1 cellular context compared by ENCODE assay signal in the genomic region with DNA sequence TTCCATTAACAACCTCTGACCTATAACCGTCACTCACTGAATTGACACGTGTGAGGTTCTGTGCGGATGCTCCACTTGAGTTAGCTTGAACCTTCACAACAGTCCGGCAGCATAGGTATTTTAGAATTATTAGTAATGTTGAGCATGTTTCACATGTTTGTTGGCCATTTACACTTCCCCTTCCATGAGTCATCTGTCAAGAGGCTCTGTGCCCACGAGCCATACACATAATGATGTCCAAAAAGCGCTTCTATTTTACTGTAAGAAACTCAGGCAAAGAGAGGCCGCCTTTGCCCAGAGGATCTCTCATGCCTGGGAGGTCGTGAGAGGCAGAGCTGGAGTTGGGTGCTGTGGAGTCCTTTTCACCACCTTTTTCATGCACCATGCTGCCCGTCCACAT.
TF ChIP-seq lines count a peak whose summit lies in the region.

No MANE protein-coding gene starts in this region.

TF ChIP-seq in HCT116, 20 proteins besides CTCF, POLR2A, EP300 and RAD21 (continued from another document):
- TF ChIP-seq, protein P1, sequence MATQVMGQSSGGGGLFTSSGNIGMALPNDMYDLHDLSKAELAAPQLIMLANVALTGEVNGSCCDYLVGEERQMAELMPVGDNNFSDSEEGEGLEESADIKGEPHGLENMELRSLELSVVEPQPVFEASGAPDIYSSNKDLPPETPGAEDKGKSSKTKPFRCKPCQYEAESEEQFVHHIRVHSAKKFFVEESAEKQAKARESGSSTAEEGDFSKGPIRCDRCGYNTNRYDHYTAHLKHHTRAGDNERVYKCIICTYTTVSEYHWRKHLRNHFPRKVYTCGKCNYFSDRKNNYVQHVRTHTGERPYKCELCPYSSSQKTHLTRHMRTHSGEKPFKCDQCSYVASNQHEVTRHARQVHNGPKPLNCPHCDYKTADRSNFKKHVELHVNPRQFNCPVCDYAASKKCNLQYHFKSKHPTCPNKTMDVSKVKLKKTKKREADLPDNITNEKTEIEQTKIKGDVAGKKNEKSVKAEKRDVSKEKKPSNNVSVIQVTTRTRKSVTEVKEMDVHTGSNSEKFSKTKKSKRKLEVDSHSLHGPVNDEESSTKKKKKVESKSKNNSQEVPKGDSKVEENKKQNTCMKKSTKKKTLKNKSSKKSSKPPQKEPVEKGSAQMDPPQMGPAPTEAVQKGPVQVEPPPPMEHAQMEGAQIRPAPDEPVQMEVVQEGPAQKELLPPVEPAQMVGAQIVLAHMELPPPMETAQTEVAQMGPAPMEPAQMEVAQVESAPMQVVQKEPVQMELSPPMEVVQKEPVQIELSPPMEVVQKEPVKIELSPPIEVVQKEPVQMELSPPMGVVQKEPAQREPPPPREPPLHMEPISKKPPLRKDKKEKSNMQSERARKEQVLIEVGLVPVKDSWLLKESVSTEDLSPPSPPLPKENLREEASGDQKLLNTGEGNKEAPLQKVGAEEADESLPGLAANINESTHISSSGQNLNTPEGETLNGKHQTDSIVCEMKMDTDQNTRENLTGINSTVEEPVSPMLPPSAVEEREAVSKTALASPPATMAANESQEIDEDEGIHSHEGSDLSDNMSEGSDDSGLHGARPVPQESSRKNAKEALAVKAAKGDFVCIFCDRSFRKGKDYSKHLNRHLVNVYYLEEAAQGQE (IDR thresholded peaks at IDR 0.05; ENCODE audit: low read depth): no peak
- TF ChIP-seq JUND (IDR thresholded peaks at IDR 0.05) (peak; percentile 8; the same call in 1 of the 2 replicates), ZFX (IDR thresholded peaks at IDR 0.05) (no peak), EZH2phosphoT487 (IDR thresholded peaks at IDR 0.05; ENCODE audit: borderline replicate concordance) (no peak), SIN3A (IDR thresholded peaks at IDR 0.05; ENCODE audit: low read depth) (no peak)
- TF ChIP-seq, protein P2, sequence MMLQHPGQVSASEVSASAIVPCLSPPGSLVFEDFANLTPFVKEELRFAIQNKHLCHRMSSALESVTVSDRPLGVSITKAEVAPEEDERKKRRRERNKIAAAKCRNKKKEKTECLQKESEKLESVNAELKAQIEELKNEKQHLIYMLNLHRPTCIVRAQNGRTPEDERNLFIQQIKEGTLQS (IDR thresholded peaks at IDR 0.05): no peak
